ENCODE assay signal across 8 cellular contexts in genomic region chr15:40807028-40807887, GRCh38. TPM values are rescaled to one million over a fixed set of nuclear protein-coding genes. Genes with fewer than 3 reads are reported as not detected.
DNase-seq lines count a peak whose midpoint lies in the region; ATAC-seq and TF ChIP-seq lines count a peak whose summit lies in the region.

A gene with protein sequence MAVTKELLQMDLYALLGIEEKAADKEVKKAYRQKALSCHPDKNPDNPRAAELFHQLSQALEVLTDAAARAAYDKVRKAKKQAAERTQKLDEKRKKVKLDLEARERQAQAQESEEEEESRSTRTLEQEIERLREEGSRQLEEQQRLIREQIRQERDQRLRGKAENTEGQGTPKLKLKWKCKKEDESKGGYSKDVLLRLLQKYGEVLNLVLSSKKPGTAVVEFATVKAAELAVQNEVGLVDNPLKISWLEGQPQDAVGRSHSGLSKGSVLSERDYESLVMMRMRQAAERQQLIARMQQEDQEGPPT (minus strand): TSS chr15:40807473. CDS start chr15:40807446, 27 bp downstream.
ZFYVE19 (plus strand) TSS chr15:40807089; CDS start chr15:40807590, 501 bp downstream.

- peak; percentile 89 for DNase-seq in CMK (ENCODE audit: low read depth)
- peak; percentile 93 for DNase-seq in HS-27A (ENCODE audit: low read depth)
- peak; percentile 77 for DNase-seq in NK-92 (lab: John Stamatoyannopoulos, UW; ENCODE audit: unreplicated experiment)
- peak; percentile 84 to 91 for DNase-seq in activated CD8-positive, alpha-beta memory T cell treated with anti-CD3 and anti-CD28 coated beads for 1 hour (ENCODE audit: extremely low read depth in 1 of 2, low read depth in 1 of 2)
- DNase-seq in effector CD4-positive, alpha-beta T cell = peak; percentile 93
- DNase-seq in lung (ENCODE audit: low spot score) = peak; percentile 96
- peak; percentile 86 to 96 (median 92) for DNase-seq in stimulated activated CD4-positive, alpha-beta T cell treated with anti-CD3 and anti-CD28 coated beads, TNF-alpha, amount 100 ng/mL, for 4 hours (ENCODE audit: low read depth in 3 of 3)

- no peaks in the 10 kb centered on the region for H3K9me3 ChIP-seq in lung (ENCODE audit: control insufficient read depth in 2 of 2, insufficient read depth in 1 of 2, low read length in 1 of 2)

- peaks cover 5 to 7% of the 10 kb centered on the region in 2 donors for H3K4me1 ChIP-seq in lung (ENCODE audit: control insufficient read depth in 2 of 2, insufficient read depth in 2 of 2, low read length in 2 of 2)

- peaks cover 0 to 9% of the 10 kb centered on the region in 2 donors for H3K36me3 ChIP-seq in lung (ENCODE audit: control insufficient read depth in 2 of 2, insufficient read depth in 2 of 2, low read length in 2 of 2)

- peak within 1 kb of the TSS; percentile 88 to 97 for H3K27ac ChIP-seq in lung (ENCODE audit: low read depth in 1 of 2, low read length in 1 of 2)

- ATAC-seq in GM19467 (IDR thresholded peaks at IDR 0.05; ENCODE audit: unreplicated experiment) = peak; percentile 82
- peak; percentile 99 for ATAC-seq in lung (ENCODE audit: insufficient read depth, low FRiP score)

- WGBS in lung, 2 donors = 0 to 1% methylated on average over 64 of the region's 64 CpGs

- H3K27me3 ChIP-seq in lung (ENCODE audit: control insufficient read depth, insufficient read depth) = no peaks in the 10 kb centered on the region

- peak within 1 kb of the TSS; percentile 87 for H3K4me3 ChIP-seq in lung

- no peak for TF ChIP-seq CTCF in lung (IDR thresholded peaks at IDR 0.05; ENCODE audit: control extremely low read depth, extremely low read depth)

RNA-seq across cellular contexts. Expression of the first gene that starts in this region (rescaled TPM):
- total RNA-seq in lung = 10 to 100 TPM; 36.5 to 39.8 TPM
- 10 to 100 TPM; 48.3 to 76.5 TPM for polyA plus RNA-seq in lung

RNA-seq across cellular contexts. Expression of gene ZFYVE19, which starts in this region (rescaled TPM):
- total RNA-seq in lung = 10 to 100 TPM; 23.0 to 25.0 TPM
- 10 to 100 TPM; 17.3 to 19.4 TPM for polyA plus RNA-seq in lung

Comparison
In these comparisons a context has a peak if more than half of its experiments do, and no peak if none do; other contexts are left out.
1. Peak in every context shown above with its lines: DNase-seq, ATAC-seq, H3K4me3 ChIP-seq and H3K27ac ChIP-seq.